In the genomic region with DNA sequence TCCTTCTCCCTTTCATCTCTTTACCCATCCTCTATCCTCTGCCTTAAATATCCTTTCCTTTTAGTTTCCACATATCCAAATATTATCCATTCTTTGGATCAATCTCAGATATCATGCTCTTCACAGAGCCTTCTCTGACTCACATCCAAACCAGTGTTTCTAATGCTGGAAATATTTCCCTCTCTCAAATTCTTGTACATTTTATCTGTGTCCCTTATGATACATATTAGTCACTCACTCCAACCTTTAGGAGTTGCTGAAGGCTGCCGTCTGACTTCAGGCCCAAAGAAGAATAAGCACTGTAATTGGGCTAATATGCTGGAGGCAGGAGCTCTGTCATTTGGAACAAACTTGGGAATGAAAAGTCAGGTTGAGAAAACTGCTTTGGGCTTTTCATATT, we compare ENCODE assay signal across 20 cellular contexts.
DNase-seq lines count a peak whose midpoint lies in the region; TF ChIP-seq lines count a peak whose summit lies in the region.
"Had no signal": no experiment of that assay in that cellular context is flagged by ENCODE, and none has a peak within 500 bp of the region (broad histone marks: within the 10 kb centered on the region; RNA-seq: fewer than 3 reads in every experiment).

No MANE protein-coding gene starts in this region.

- no peak overlapping the region for H3K27ac ChIP-seq in mesenchymal stem cell (ENCODE audit: low read length, poor library complexity, severe bottlenecking)
- H3K27ac ChIP-seq in esophagus squamous epithelium = no peak overlapping the region
- H3K27ac ChIP-seq: adrenal gland, hepatocyte, right lobe of liver, WERI-Rb-1 had no signal

- 17% methylated on average over 1 of the region's 1 CpG for WGBS in mesenchymal stem cell
- 73 to 90% methylated on average over 1 of the region's 1 CpG for WGBS in esophagus squamous epithelium, 2 donors

- TF ChIP-seq CTCF in esophagus squamous epithelium (IDR thresholded peaks at IDR 0.05) = no peak

- H2AK5ac ChIP-seq in mesenchymal stem cell (ENCODE audit: low read length, severe bottlenecking) = no peak overlapping the region

- no peaks in the 10 kb centered on the region for H3K36me3 ChIP-seq in mesenchymal stem cell (ENCODE audit: control insufficient read depth in 1 of 2, insufficient read depth in 2 of 2, low read depth in 1 of 2, low read length in 2 of 2)
- H3K36me3 ChIP-seq in esophagus squamous epithelium = peaks cover 0 to 17% (median 0%) of the 10 kb centered on the region in 3 donors
- H3K36me3 ChIP-seq: adrenal gland, right lobe of liver, WERI-Rb-1 had no signal

- H3K27me3 ChIP-seq in mesenchymal stem cell (ENCODE audit: control insufficient read depth in 1 of 2, insufficient read depth in 1 of 2, low read length in 2 of 2) (no peaks in the 10 kb centered on the region), esophagus squamous epithelium (no peaks in the 10 kb centered on the region)
- H3K27me3 ChIP-seq: adrenal gland, hepatocyte, right lobe of liver had no signal

- peak overlapping the region in 1 of 2 experiments; percentile 50 for H3K4ac ChIP-seq in mesenchymal stem cell (ENCODE audit: low read depth in 1 of 2, low read length in 2 of 2)

- H3K9ac ChIP-seq in mesenchymal stem cell (ENCODE audit: low read length) = peak overlapping the region; percentile 53

- no peak overlapping the region for H2BK120ac ChIP-seq in mesenchymal stem cell (ENCODE audit: low read depth, low read length)

- no peak overlapping the region for H3K23ac ChIP-seq in mesenchymal stem cell (ENCODE audit: low read length in 2 of 2)

- H3K4me2 ChIP-seq in mesenchymal stem cell (ENCODE audit: low read length, poor library complexity, severe bottlenecking) = no peak overlapping the region
- H3K4me2 ChIP-seq: hepatocyte had no signal

- no peak overlapping the region for H2BK15ac ChIP-seq in mesenchymal stem cell (ENCODE audit: low read depth, poor library complexity, severe bottlenecking)

- H3K79me1 ChIP-seq in mesenchymal stem cell (replicated peaks; ENCODE audit: low read length, poor library complexity, severe bottlenecking) = no peaks in the 10 kb centered on the region

- H2AFZ ChIP-seq in mesenchymal stem cell (ENCODE audit: low read depth, low read length) = no peak overlapping the region
- H2AFZ ChIP-seq: hepatocyte had no signal

- DNase-seq in Daoy (ENCODE audit: low read depth) = peak; percentile 13
- DNase-seq in NCI-H226 = peak; percentile 12
- peak; percentile 56 for DNase-seq in dedifferentiated amniotic fluid mesenchymal stem cell (ENCODE audit: extremely low spot score)
- peak; percentile 52 for DNase-seq in mesenchymal stem cell
- no peak for DNase-seq in NCI-H748 (lab: John Stamatoyannopoulos, UW; ENCODE audit: unreplicated experiment)
- DNase-seq in esophagus squamous epithelium (lab: John Stamatoyannopoulos, UW) = no peak
- DNase-seq in NCI-H2227 (lab: John Stamatoyannopoulos, UW; ENCODE audit: unreplicated experiment) = no peak
- DNase-seq in stimulated activated CD4-positive, alpha-beta T cell treated with anti-CD3 and anti-CD28 coated beads, Interleukin-2, amount 100 ng/mL, for 48 hours = no peak
- DNase-seq: adrenal gland; H7; kidney glomerular epithelial cell; MV-4-11; NCI-H2107; NCI-H774; right lobe of liver; RPMI8226; stimulated activated CD4-positive, alpha-beta T cell treated with anti-CD3 and anti-CD28 coated beads, Interleukin-4, amount 100 ng/mL, for 1 hour; stimulated activated CD8-positive, alpha-beta memory T cell treated with anti-CD3 and anti-CD28 coated beads, Interleukin-4, amount 100 ng/mL, for 48 hours; WERI-Rb-1 had no signal

- TF ChIP-seq POLR2A in esophagus squamous epithelium (IDR thresholded peaks at IDR 0.05) = no peak

- H3K4me3 ChIP-seq in mesenchymal stem cell (ENCODE audit: insufficient read depth in 1 of 2, low read depth in 1 of 2, low read length in 2 of 2) = no peak overlapping the region
- H3K4me3 ChIP-seq in esophagus squamous epithelium = no peak overlapping the region
- H3K4me3 ChIP-seq: adrenal gland, hepatocyte, right lobe of liver had no signal

- no peak overlapping the region for H3K18ac ChIP-seq in mesenchymal stem cell (ENCODE audit: low read depth in 1 of 2, low read length in 2 of 2)

- H2BK5ac ChIP-seq in mesenchymal stem cell (ENCODE audit: low read depth, low read length, poor library complexity, severe bottlenecking) = no peak overlapping the region

- H3K14ac ChIP-seq in mesenchymal stem cell (ENCODE audit: low read length in 2 of 2) = no peak overlapping the region

- H2BK12ac ChIP-seq in mesenchymal stem cell (ENCODE audit: low read length in 2 of 2) = no peak overlapping the region

- H3K4me1 ChIP-seq in mesenchymal stem cell (ENCODE audit: control insufficient read depth, insufficient read depth, low read depth, low read length) = no peaks in the 10 kb centered on the region
- H3K4me1 ChIP-seq in esophagus squamous epithelium = peaks cover 0 to 10% (median 0%) of the 10 kb centered on the region in 3 donors
- H3K4me1 ChIP-seq: right lobe of liver had no signal

- no peak overlapping the region for H4K91ac ChIP-seq in mesenchymal stem cell (ENCODE audit: low read length)

- H3K9me3 ChIP-seq in mesenchymal stem cell (ENCODE audit: control insufficient read depth, low read length) (no peaks in the 10 kb centered on the region), esophagus squamous epithelium (no peaks in the 10 kb centered on the region)
- H3K9me3 ChIP-seq: adrenal gland, right lobe of liver had no signal

- intact Hi-C loops in esophagus squamous epithelium (cut with DNase I) = no loop called here

- no peak overlapping the region for H4K8ac ChIP-seq in mesenchymal stem cell (ENCODE audit: low read length)

Comparison
In these comparisons a context has a peak if more than half of its experiments do, and no peak if none do; other contexts are left out.
1. DNase-seq: peak in Daoy (single experiment), NCI-H226 (single experiment), dedifferentiated amniotic fluid mesenchymal stem cell (single experiment) and mesenchymal stem cell (single experiment); none in NCI-H748 (single experiment), esophagus squamous epithelium (single experiment), NCI-H2227 (single experiment) and stimulated activated CD4-positive, alpha-beta T cell treated with anti-CD3 and anti-CD28 coated beads, Interleukin-2, amount 100 ng/mL, for 48 hours (0 of 2).